1 cellular context compared by ENCODE assay signal in the genomic region with DNA sequence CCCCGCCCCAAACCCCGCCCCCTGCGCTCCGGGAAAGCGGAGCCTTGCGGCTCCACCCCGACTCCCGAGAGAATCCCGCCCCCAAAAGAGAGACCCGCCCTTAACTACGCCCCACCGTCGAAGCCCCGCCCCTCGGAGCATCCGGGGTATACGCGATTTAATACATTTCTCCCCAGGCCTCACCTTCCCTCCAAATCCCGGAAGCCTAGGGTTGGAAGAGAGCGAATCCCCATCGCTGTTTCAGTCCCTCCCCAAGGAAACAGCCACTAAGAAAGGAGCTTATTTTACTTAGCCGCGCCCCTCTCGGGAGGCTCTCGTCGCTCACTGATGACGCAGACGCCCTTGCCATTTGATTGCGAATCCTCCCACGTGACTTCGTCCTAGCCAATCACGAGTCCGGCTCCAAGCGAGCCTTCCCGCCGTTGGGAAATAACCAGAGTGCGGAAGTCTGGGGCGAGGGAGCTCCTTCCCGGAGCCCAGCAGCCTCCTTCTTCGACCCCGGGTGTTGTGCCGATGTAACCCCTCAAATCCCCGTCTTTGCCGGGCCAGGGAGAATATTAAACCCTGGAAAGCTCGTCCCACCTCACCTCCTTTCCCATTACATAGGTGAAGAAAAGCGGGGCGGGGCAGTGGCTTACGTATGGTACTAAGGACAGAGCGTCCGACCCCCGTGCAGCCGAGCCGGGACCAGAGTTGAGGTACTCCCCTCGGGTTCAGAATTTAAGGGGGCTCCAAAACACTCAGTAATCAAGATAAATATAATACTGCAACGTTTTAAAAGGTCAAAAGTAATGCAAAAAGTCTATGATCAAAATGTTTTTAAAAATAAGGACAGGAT.
A peak's percentile ranks its signal among the peaks of the same experiment; 100 is the strongest.
TF ChIP-seq lines count a peak whose summit lies in the region.

No MANE protein-coding gene starts in this region.

TF ChIP-seq in HEK293, 187 proteins besides CTCF, POLR2A, EP300 and RAD21 (continued from another document and continues in another):
- TF ChIP-seq TSHZ1 (tag by site-specific recombination; IDR thresholded peaks at IDR 0.05; ENCODE audit: borderline replicate concordance) (no peak), ZNF600 (tag by site-specific recombination; IDR thresholded peaks at IDR 0.05) (no peak), KLF10 (tag by site-specific recombination; IDR thresholded peaks at IDR 0.05) (peak; percentile 99), SP7 (tag by site-specific recombination; IDR thresholded peaks at IDR 0.05) (peak; percentile 42), ZNF544 (tag by site-specific recombination; IDR thresholded peaks at IDR 0.05) (no peak), ZBTB21 (tag by site-specific recombination; IDR thresholded peaks at IDR 0.05) (peak; percentile 2; the same call in 1 of the 2 replicates), SP2 (tag by site-specific recombination; IDR thresholded peaks at IDR 0.05) (peak; percentile 94), ZNF2 (tag by site-specific recombination; IDR thresholded peaks at IDR 0.05) (0 out of 2 replicates have a peak, but pooled peaks have one; percentile 31), ZNF521 (tag by site-specific recombination; IDR thresholded peaks at IDR 0.05) (no peak), ZNF596 (tag by site-specific recombination; IDR thresholded peaks at IDR 0.05) (no peak), PRDM6 (tag by site-specific recombination; IDR thresholded peaks at IDR 0.05) (no peak), ZNF302 (tag by site-specific recombination; IDR thresholded peaks at IDR 0.05; ENCODE audit: low read depth) (no peak), ZNF510 (tag by site-specific recombination; IDR thresholded peaks at IDR 0.05; ENCODE audit: insufficient replicate concordance) (no peak), ZNF830 (tag by site-specific recombination; IDR thresholded peaks at IDR 0.05; ENCODE audit: low read depth) (no peak), ZNF549 (tag by site-specific recombination; IDR thresholded peaks at IDR 0.05) (no peak), ZBTB17 (tag by site-specific recombination; IDR thresholded peaks at IDR 0.05) (peak; percentile 70), ZNF138 (tag by site-specific recombination; IDR thresholded peaks at IDR 0.05; ENCODE audit: borderline replicate concordance) (no peak), WT1 (tag by site-specific recombination; IDR thresholded peaks at IDR 0.05) (peak; percentile 44; the same call in 1 of the 2 replicates), ZNF366 (tag by site-specific recombination; conservative IDR thresholded peaks at IDR 0.05) (peak; percentile 57), ZNF571 (tag by site-specific recombination; IDR thresholded peaks at IDR 0.05) (no peak), ZNF701 (tag by site-specific recombination; IDR thresholded peaks at IDR 0.05) (no peak), ZSCAN16 (tag by site-specific recombination; IDR thresholded peaks at IDR 0.05) (no peak), ZNF404 (tag by site-specific recombination; IDR thresholded peaks at IDR 0.05) (no peak), ZNF692 (tag by site-specific recombination; IDR thresholded peaks at IDR 0.05) (no peak), ZNF148 (tag by site-specific recombination; IDR thresholded peaks at IDR 0.05; ENCODE audit: borderline replicate concordance) (no peak), ZNF394 (tag by site-specific recombination; IDR thresholded peaks at IDR 0.05; ENCODE audit: borderline replicate concordance) (peak; percentile 30; the same call in 1 of the 2 replicates), ZBTB11 (tag by site-specific recombination; conservative IDR thresholded peaks at IDR 0.05; ENCODE audit: low read depth) (no peak; the same call in 1 of the 2 replicates), ZFP69B (tag by site-specific recombination; IDR thresholded peaks at IDR 0.05) (0 out of 2 replicates have a peak, but pooled peaks have one; percentile 13), ZBTB20 (tag by site-specific recombination; IDR thresholded peaks at IDR 0.05) (peak; percentile 64), ZNF629 (tag by site-specific recombination; IDR thresholded peaks at IDR 0.05) (peak; percentile 78), ZNF121 (tag by site-specific recombination; IDR thresholded peaks at IDR 0.05) (no peak), ZNF112 (tag by site-specific recombination; IDR thresholded peaks at IDR 0.05) (no peak), ZNF324 (tag by site-specific recombination; IDR thresholded peaks at IDR 0.05) (no peak), BCL11A (tag by site-specific recombination; IDR thresholded peaks at IDR 0.05; ENCODE audit: low read depth) (no peak), ZIC2 (tag by site-specific recombination; IDR thresholded peaks at IDR 0.05) (no peak), ZNF280D (tag by site-specific recombination; IDR thresholded peaks at IDR 0.05) (no peak), TRIM28 (IDR thresholded peaks at IDR 0.05; ENCODE audit: borderline replicate concordance, low read length) (no peak), ELK4 (IDR thresholded peaks at IDR 0.05; ENCODE audit: borderline replicate concordance, low read depth, low read length) (no peak)
- TF ChIP-seq, protein P1, sequence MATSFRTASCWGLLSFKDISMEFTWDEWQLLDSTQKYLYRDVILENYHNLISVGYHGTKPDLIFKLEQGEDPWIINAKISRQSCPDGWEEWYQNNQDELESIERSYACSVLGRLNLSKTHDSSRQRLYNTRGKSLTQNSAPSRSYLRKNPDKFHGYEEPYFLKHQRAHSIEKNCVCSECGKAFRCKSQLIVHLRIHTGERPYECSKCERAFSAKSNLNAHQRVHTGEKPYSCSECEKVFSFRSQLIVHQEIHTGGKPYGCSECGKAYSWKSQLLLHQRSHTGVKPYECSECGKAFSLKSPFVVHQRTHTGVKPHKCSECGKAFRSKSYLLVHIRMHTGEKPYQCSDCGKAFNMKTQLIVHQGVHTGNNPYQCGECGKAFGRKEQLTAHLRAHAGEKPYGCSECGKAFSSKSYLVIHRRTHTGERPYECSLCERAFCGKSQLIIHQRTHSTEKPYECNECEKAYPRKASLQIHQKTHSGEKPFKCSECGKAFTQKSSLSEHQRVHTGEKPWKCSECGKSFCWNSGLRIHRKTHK (tag by site-specific recombination; IDR thresholded peaks at IDR 0.05), result no peak
